18 cellular contexts compared by ENCODE assay signal in genomic region chr3:112477891-112478290, GRCh38. TPM values are rescaled to one million over a fixed set of nuclear protein-coding genes. Genes with fewer than 3 reads are reported as not detected.
"Had no signal": no experiment of that assay in that cellular context is flagged by ENCODE, and none has a peak within 500 bp of the region (broad histone marks: within the 10 kb centered on the region; RNA-seq: fewer than 3 reads in every experiment).

No MANE protein-coding gene starts in this region.

- H3K4me3 Mint-ChIP-seq: activated CD8-positive, alpha-beta T cell treated with anti-CD3 and anti-CD28 coated beads, Interleukin-2, amount 10 ng/mL, durations not matched to agents 7 days and 5 days; naive thymus-derived CD4-positive, alpha-beta T cell had no signal

- H3K27me3 Mint-ChIP-seq: naive thymus-derived CD4-positive, alpha-beta T cell had no signal

- H3K4me3 ChIP-seq: cardiac muscle cell, esophagus muscularis mucosa, pancreas, sigmoid colon, spleen, stomach, thoracic aorta had no signal

- H3K27ac Mint-ChIP-seq: activated CD8-positive, alpha-beta T cell treated with anti-CD3 and anti-CD28 coated beads, Interleukin-2, amount 10 ng/mL, durations not matched to agents 7 days and 5 days; activated naive CD4-positive, alpha-beta T cell treated with anti-CD3 and anti-CD28 coated beads, Interleukin-2, amount 50 U/mL, for 72 hours had no signal

- ATAC-seq: activated CD8-positive, alpha-beta T cell treated with anti-CD3 and anti-CD28 coated beads, Interleukin-2, amount 10 ng/mL, durations not matched to agents 7 days and 5 days; activated naive CD4-positive, alpha-beta T cell treated with anti-CD3 and anti-CD28 coated beads, Interleukin-2, amount 50 U/mL, for 72 hours; left lobe of liver; naive thymus-derived CD4-positive, alpha-beta T cell; pancreas had no signal

- H3K9me3 ChIP-seq: esophagus muscularis mucosa, pancreas, sigmoid colon, stomach, thoracic aorta had no signal

- H3K27ac ChIP-seq: cardiac muscle cell, esophagus muscularis mucosa, pancreas, sigmoid colon, stomach, thoracic aorta had no signal

- H3K36me3 ChIP-seq: cardiac muscle cell, esophagus muscularis mucosa, pancreas, sigmoid colon, stomach, thoracic aorta had no signal

- DNase-seq: activated CD8-positive, alpha-beta memory T cell treated with anti-CD3 and anti-CD28 coated beads, Interleukin-2, amount 50 U/mL, for 4 hours; activated CD8-positive, alpha-beta T cell treated with anti-CD3 and anti-CD28 coated beads, Interleukin-2, amount 10 ng/mL, durations not matched to agents 7 days and 5 days; activated effector memory CD4-positive, alpha-beta T cell treated with anti-CD3 and anti-CD28 coated beads, Interleukin-2, amount 50 U/mL, for 16 hours; activated T-cell treated with anti-CD3 and anti-CD28 coated beads, Interleukin-2, amount 50 U/mL, for 48 hours; hippocampal formation; naive thymus-derived CD4-positive, alpha-beta T cell; pancreas; sigmoid colon; spleen; stomach; T1000 had no signal

- H3K4me1 ChIP-seq: esophagus muscularis mucosa, sigmoid colon, stomach had no signal

- H3K27me3 ChIP-seq: cardiac muscle cell, esophagus muscularis mucosa, pancreas, sigmoid colon, spleen, stomach had no signal

RNA-seq across cellular contexts. Expression of gene BTLA, which starts 21.4 kb away (rescaled TPM):
- total RNA-seq: cardiac muscle cell, glomerular endothelial cell, lung microvascular endothelial cell, sigmoid colon had no signal
- polyA plus RNA-seq: cardiac muscle cell, pancreas had no signal
